Comparison of ENCODE assay signal across 21 cellular contexts in the genomic region with DNA sequence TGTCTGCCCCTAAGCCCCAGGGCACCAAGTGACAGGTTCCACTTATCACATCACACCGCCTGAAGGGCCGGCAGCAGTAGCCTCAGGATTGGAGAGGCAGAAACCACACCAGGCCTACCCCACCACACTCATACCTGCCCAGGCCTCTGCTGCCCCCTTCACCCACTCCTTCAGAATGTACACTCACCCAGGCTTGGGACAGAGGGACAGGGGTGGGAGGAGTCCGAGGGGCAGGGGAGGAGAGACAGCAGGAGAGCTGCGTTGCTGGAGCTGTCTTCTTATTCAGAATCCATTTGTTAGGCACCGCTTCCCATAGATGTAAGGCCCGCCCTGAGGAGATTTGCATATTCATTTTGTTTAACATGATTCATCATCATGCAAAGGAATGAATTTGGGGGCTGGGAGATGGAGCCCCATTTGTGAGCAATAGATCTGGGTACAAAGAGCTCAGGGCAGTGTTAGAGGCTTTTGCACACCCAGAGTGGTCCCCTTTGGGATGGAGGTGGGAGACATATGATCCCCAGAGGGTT.
DNase-seq lines count a peak whose midpoint lies in the region; ATAC-seq, FAIRE-seq and TF ChIP-seq lines count a peak whose summit lies in the region.
"Had no signal": no experiment of that assay in that cellular context is flagged by ENCODE, and none has a peak within 500 bp of the region (broad histone marks: within the 10 kb centered on the region; RNA-seq: fewer than 3 reads in every experiment).

No MANE protein-coding gene starts in this region.

- peaks cover 23% of the 10 kb centered on the region for H3K4me1 Mint-ChIP-seq in neural progenitor cell
- H3K4me1 Mint-ChIP-seq: IgD-negative memory B cell had no signal

- POLR2A ChIA-PET in K562 (lab: Yijun Ruan, JAX) = interaction anchor here (0.6 to 1.3 kb wide), 4 partner anchors 9 to 63 kb away, joined by 3 to 5 read pairs (median 4); no protein-coding TSS in a partner anchor

- H3K4me3 ChIP-seq in K562 = no peak overlapping the region
- H3K4me3 ChIP-seq in neural progenitor cell = no peak overlapping the region
- H3K4me3 ChIP-seq: BLaER1, GM12878, SJSA1 had no signal

- H3K9me1 ChIP-seq in K562 (ENCODE audit: control insufficient read depth, insufficient read depth, low read length) = no peaks in the 10 kb centered on the region

- TF ChIP-seq EP300 in K562 (IDR thresholded peaks at IDR 0.05; ENCODE audit: low read length) = no peak

- H3K4me3 Mint-ChIP-seq in neural progenitor cell = no peak overlapping the region
- H3K4me3 Mint-ChIP-seq: CD4-positive, alpha-beta T cell; IgD-negative memory B cell had no signal

- H3K36me3 ChIP-seq in K562 (ENCODE audit: control insufficient read depth, insufficient read depth, low read length) = no peaks in the 10 kb centered on the region
- no peaks in the 10 kb centered on the region for H3K36me3 ChIP-seq in neural progenitor cell
- H3K36me3 ChIP-seq: BLaER1, SJSA1 had no signal

- H2AFZ ChIP-seq in K562 (ENCODE audit: low read depth, low read length) (peak overlapping the region; percentile 28; the same call in 1 of the 2 replicates), neural progenitor cell (replicated peaks) (no peak overlapping the region)

- 3% methylated on average over 6 of the region's 6 CpGs for WGBS in K562 (ENCODE audit: insufficient coverage, low coverage, missing lambda C conversion rate)

- H3K79me2 ChIP-seq in K562 (ENCODE audit: control insufficient read depth, insufficient read depth, low read length) (no peaks in the 10 kb centered on the region), neural progenitor cell (ENCODE audit: low read depth) (no peaks in the 10 kb centered on the region)

- no peaks in the 10 kb centered on the region for H3K36me3 Mint-ChIP-seq in neural progenitor cell
- H3K36me3 Mint-ChIP-seq: IgD-negative memory B cell had no signal

- H3K9ac ChIP-seq in K562 (ENCODE audit: insufficient read depth in 1 of 2, low read depth in 2 of 2, low read length in 2 of 2) (peak overlapping the region in 1 of 2 experiments; percentile 39; a peak in 2 of 4 replicates), neural progenitor cell (no peak overlapping the region)
- H3K9ac ChIP-seq: BLaER1 had no signal

- H3K27me3 Mint-ChIP-seq in neural progenitor cell (ENCODE audit: insufficient read depth, low read depth) = peaks cover 6% of the 10 kb centered on the region

- peaks cover 2 to 6% of the 10 kb centered on the region in 2 experiments; a peak in 1 of 5 replicates for H3K27me3 ChIP-seq in K562 (ENCODE audit: control insufficient read depth in 2 of 2, insufficient read depth in 2 of 2, low read length in 2 of 2)
- no peaks in the 10 kb centered on the region for H3K27me3 ChIP-seq in neural progenitor cell
- H3K27me3 ChIP-seq: BLaER1, SJSA1 had no signal

- ATAC-seq in K562 = peak; percentile 37
- ATAC-seq in GM21360 (IDR thresholded peaks at IDR 0.05; ENCODE audit: unreplicated experiment) = no peak
- no peak for ATAC-seq in GM21367 (IDR thresholded peaks at IDR 0.05; ENCODE audit: unreplicated experiment)
- ATAC-seq: GM12878 had no signal

- in situ Hi-C loops in K562 (cut with MboI) = no loop called here

- intact Hi-C loops in K562 (cut with micrococcal nuclease) = no loop called here

- no peaks in the 10 kb centered on the region for H3K9me3 ChIP-seq in K562 (replicated peaks; ENCODE audit: control insufficient read depth, insufficient read depth, low read depth, low read length)
- no peaks in the 10 kb centered on the region for H3K9me3 ChIP-seq in neural progenitor cell (ENCODE audit: low read depth)
- H3K9me3 ChIP-seq: BLaER1, SJSA1 had no signal

- H3K4me2 ChIP-seq in K562 (ENCODE audit: insufficient read depth, low read length) (no peak overlapping the region), neural progenitor cell (no peak overlapping the region)
- H3K4me2 ChIP-seq: BLaER1 had no signal

- TF ChIP-seq CTCF in K562 (IDR thresholded peaks at IDR 0.05 in 2 of 3, conservative IDR thresholded peaks at IDR 0.05 in 1 of 3; ENCODE audit: insufficient read depth in 2 of 3, low read depth in 1 of 3, low read length in 3 of 3) = no peak
- TF ChIP-seq CTCF in neural progenitor cell (IDR thresholded peaks at IDR 0.05) = no peak

- TF ChIP-seq RAD21 in K562 (CRISPR knock-in tag; conservative IDR thresholded peaks at IDR 0.05 in 1 of 2, IDR thresholded peaks at IDR 0.05 in 1 of 2) = no peak

- CTCF ChIA-PET in K562 (lab: Yijun Ruan, JAX; ENCODE audit: low intra/inter-chr PET ratio) = interaction anchor here (0.7 kb wide), 1 partner anchor 860 kb away, joined by 3 read pairs; no protein-coding TSS in a partner anchor

- no peak overlapping the region for H3K27ac ChIP-seq in K562 (ENCODE audit: extremely low read depth, low read depth, low read length)
- no peak overlapping the region for H3K27ac ChIP-seq in neural progenitor cell
- H3K27ac ChIP-seq: BLaER1, SJSA1 had no signal

- no peaks in the 10 kb centered on the region for H3K9me3 Mint-ChIP-seq in neural progenitor cell
- H3K9me3 Mint-ChIP-seq: CD4-positive, alpha-beta T cell had no signal

- no peak for TF ChIP-seq POLR2A in K562 (conservative IDR thresholded peaks at IDR 0.05)

- no TSS peak for BruUV-seq in K562 (replicated peaks; lab: Mats Ljungman, UMichigan)

- H4K20me1 ChIP-seq in K562 (replicated peaks; ENCODE audit: control insufficient read depth, insufficient read depth, low read length) (no peaks in the 10 kb centered on the region), neural progenitor cell (ENCODE audit: low read depth) (no peaks in the 10 kb centered on the region)
- H4K20me1 ChIP-seq: BLaER1 had no signal

- DNase-seq in ELR (ENCODE audit: low read depth) = peak; percentile 10
- peak; percentile 1 for DNase-seq in NAMALWA (ENCODE audit: low spot score)
- no peak for DNase-seq in K562 (ENCODE audit: extremely low read depth in 1 of 4, low spot score in 3 of 4)
- peak; percentile 48 for DNase-seq in neural progenitor cell (ENCODE audit: low spot score)
- no peak for DNase-seq in NCI-H2171 treated with DMSO at 0.1 percent for 48 hours (lab: John Stamatoyannopoulos, UW)
- DNase-seq: ACHN; CD4-positive, alpha-beta T cell; COR-L47; DMS79 treated with DMSO at 0.1 percent for 48 hours; GOT3; Kasumi-1; NCI-H1436; NCI-H187 treated with DMSO at 0.1 percent for 48 hours; NCI-H2107; NCI-H748 treated with DMSO at 0.1 percent for 48 hours had no signal

- H3F3A ChIP-seq in neural progenitor cell (ENCODE audit: low read depth) = no peaks in the 10 kb centered on the region

- H3K27ac Mint-ChIP-seq in neural progenitor cell = peak overlapping the region; percentile 60
- H3K27ac Mint-ChIP-seq: CD4-positive, alpha-beta T cell; IgD-negative memory B cell had no signal

- FAIRE-seq in K562 (lab: Jason Lieb, UNC) = no peak
- FAIRE-seq: GM12878 had no signal

- H3K4me1 ChIP-seq in K562 (replicated peaks in 1 of 2; ENCODE audit: control insufficient read depth in 2 of 2, insufficient read depth in 2 of 2, low read length in 2 of 2) (peaks cover 0 to 4% of the 10 kb centered on the region in 2 experiments; a peak in 2 of 5 replicates), neural progenitor cell (peaks cover 9% of the 10 kb centered on the region)
- H3K4me1 ChIP-seq: SJSA1 had no signal

TF ChIP-seq in K562, 482 proteins besides CTCF, POLR2A, EP300 and RAD21:
- TF ChIP-seq ZKSCAN1 (IDR thresholded peaks at IDR 0.05; ENCODE audit: low read depth, low read length) (no peak), CTBP1 (IDR thresholded peaks at IDR 0.05; ENCODE audit: borderline replicate concordance) (no peak), BMI1 (IDR thresholded peaks at IDR 0.05; ENCODE audit: low read length) (no peak), MYC (IDR thresholded peaks at IDR 0.05; ENCODE audit: low read depth, low read length) (no peak), MYC (CRISPR knock-in tag; IDR thresholded peaks at IDR 0.05; ENCODE audit: borderline replicate concordance, low read depth) (no peak), KDM4B (IDR thresholded peaks at IDR 0.05; ENCODE audit: borderline replicate concordance in 2 of 2, low read depth in 1 of 2) (no peak), ZNF121 (CRISPR knock-in tag; conservative IDR thresholded peaks at IDR 0.05) (no peak), TAF15 (IDR thresholded peaks at IDR 0.05; ENCODE audit: low read depth, low read length) (no peak), SAFB (IDR thresholded peaks at IDR 0.05; ENCODE audit: borderline replicate concordance, low read depth, low read length) (no peak), NFXL1 (CRISPR knock-in tag; IDR thresholded peaks at IDR 0.05) (no peak), BCL6 (CRISPR knock-in tag; IDR thresholded peaks at IDR 0.05) (no peak), SRSF9 (IDR thresholded peaks at IDR 0.05; ENCODE audit: borderline replicate concordance, low read depth, low read length) (no peak), ZNF212 (CRISPR knock-in tag; IDR thresholded peaks at IDR 0.05) (no peak), LARP7 (IDR thresholded peaks at IDR 0.05) (no peak), ZKSCAN8 (CRISPR knock-in tag; IDR thresholded peaks at IDR 0.05) (no peak)

Comparison
In these comparisons a context has a peak if more than half of its experiments do, and no peak if none do; other contexts are left out.
1. DNase-seq: peak in ELR (single experiment), NAMALWA (single experiment) and neural progenitor cell (single experiment); none in K562 (0 of 4) and NCI-H2171 treated with DMSO at 0.1 percent for 48 hours (single experiment).